Comparison of ENCODE assay signal across 12 cellular contexts in the genomic region with DNA sequence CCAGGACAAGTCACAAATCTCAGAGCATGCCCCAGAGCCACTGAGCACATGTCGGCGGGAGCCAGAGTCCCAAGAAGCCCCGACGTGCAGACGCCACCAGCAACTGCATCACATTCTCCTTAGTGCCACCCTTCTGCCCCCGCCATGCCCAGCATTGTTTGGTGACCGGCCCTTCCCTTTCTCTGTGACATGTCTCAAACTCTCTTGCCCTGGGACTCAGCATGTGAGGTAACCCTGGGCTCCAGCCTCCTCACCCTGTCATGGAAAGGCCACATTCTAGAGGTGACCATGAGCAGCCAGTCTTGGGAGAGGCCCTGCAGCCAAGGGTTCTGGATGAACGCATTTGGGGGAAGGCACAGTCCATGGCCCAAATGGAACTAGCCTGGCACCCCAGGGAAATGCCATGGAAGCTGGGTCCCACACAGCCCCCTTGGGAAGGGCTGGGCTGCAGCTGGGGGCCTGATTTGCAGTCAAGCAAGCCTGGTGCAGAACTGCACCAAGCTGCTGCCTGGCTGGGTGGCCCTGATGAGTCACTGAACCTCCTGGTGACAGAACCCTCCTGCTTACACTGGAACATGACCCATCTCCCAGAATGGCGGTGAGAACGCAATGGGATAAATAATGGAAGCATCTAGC.
DNase-seq lines count a peak whose midpoint lies in the region; TF ChIP-seq lines count a peak whose summit lies in the region.
"Had no signal": no experiment of that assay in that cellular context is flagged by ENCODE, and none has a peak within 500 bp of the region (broad histone marks: within the 10 kb centered on the region; RNA-seq: fewer than 3 reads in every experiment).

No MANE protein-coding gene starts in this region.

- H3K27me3 Mint-ChIP-seq in activated CD4-positive, alpha-beta T cell treated with anti-CD3 and anti-CD28 coated beads, Interleukin-2, amount 10 ng/mL, durations not matched to agents 24 days and 14 days: no peaks in the 10 kb centered on the region
- no peaks in the 10 kb centered on the region for H3K27me3 Mint-ChIP-seq in endodermal cell (ENCODE audit: insufficient read depth)
- H3K27me3 Mint-ChIP-seq: type B pancreatic cell had no signal

- H3K27me3 ChIP-seq in endodermal cell (ENCODE audit: control insufficient read depth, insufficient read depth, low read length, poor library complexity, severe bottlenecking): no peaks in the 10 kb centered on the region
- H3K27me3 ChIP-seq in smooth muscle cell (ENCODE audit: low read depth): no peaks in the 10 kb centered on the region
- H3K27me3 ChIP-seq: heart left ventricle had no signal

- H3K36me3 ChIP-seq in OCI-LY7 (ENCODE audit: insufficient read depth, low read length): peaks cover 87% of the 10 kb centered on the region
- H3K36me3 ChIP-seq in endodermal cell (ENCODE audit: control insufficient read depth, insufficient read depth, low read length): peaks cover 27% of the 10 kb centered on the region
- H3K36me3 ChIP-seq in smooth muscle cell (ENCODE audit: low read depth): no peaks in the 10 kb centered on the region

- peak overlapping the region; percentile 59 for H3K4me2 ChIP-seq in OCI-LY7 (ENCODE audit: low read length)
- H3K4me2 ChIP-seq in smooth muscle cell: peak overlapping the region; percentile 26

- H4K20me1 ChIP-seq in OCI-LY7 (ENCODE audit: insufficient read depth, low read length) (no peaks in the 10 kb centered on the region), smooth muscle cell (ENCODE audit: low read depth) (no peaks in the 10 kb centered on the region)

- WGBS in endodermal cell (ENCODE audit: insufficient coverage in 1 of 2, insufficient read length in 1 of 2), 2 experiments: 94 to 95% methylated on average over 4 to 10 of the region's 10 CpGs
- 89% methylated on average over 10 of the region's 10 CpGs for WGBS in smooth muscle cell (ENCODE audit: low lambda C conversion rate)

- no peaks in the 10 kb centered on the region for H3F3A ChIP-seq in smooth muscle cell (ENCODE audit: low read depth)

- peak overlapping the region; percentile 91 for H3K27ac Mint-ChIP-seq in activated CD4-positive, alpha-beta T cell treated with anti-CD3 and anti-CD28 coated beads, Interleukin-2, amount 10 ng/mL, durations not matched to agents 24 days and 14 days
- H3K27ac Mint-ChIP-seq in endodermal cell: no peak overlapping the region
- H3K27ac Mint-ChIP-seq: type B pancreatic cell had no signal

- H2AFZ ChIP-seq in OCI-LY7 (ENCODE audit: low read length): no peak overlapping the region
- H2AFZ ChIP-seq in smooth muscle cell (ENCODE audit: low read depth): no peak overlapping the region

- H3K9me3 ChIP-seq in OCI-LY7 (ENCODE audit: low read length): no peaks in the 10 kb centered on the region
- H3K9me3 ChIP-seq in endodermal cell (ENCODE audit: control insufficient read depth, low read length): no peaks in the 10 kb centered on the region
- no peaks in the 10 kb centered on the region for H3K9me3 ChIP-seq in smooth muscle cell (replicated peaks; ENCODE audit: low read depth)
- H3K9me3 ChIP-seq: heart left ventricle had no signal

- CTCF ChIA-PET in OCI-LY7 (lab: Charles Lee; ENCODE audit: unreplicated experiment): interaction anchor here (0.5 to 1.4 kb wide), 5 partner anchors 9 to 171 kb away, joined by 3 to 5 read pairs (median 4); no protein-coding TSS in a partner anchor

- POLR2A ChIA-PET in OCI-LY7 (lab: Charles Lee): interaction anchor here (0.8 to 1.5 kb wide), 3 partner anchors 8 to 74 kb away, joined by 3 to 4 read pairs (median 3); no protein-coding TSS in a partner anchor

- H3K4me1 ChIP-seq in OCI-LY7 (ENCODE audit: insufficient read depth, low read length, poor library complexity, severe bottlenecking): peaks cover 39% of the 10 kb centered on the region
- H3K4me1 ChIP-seq in endodermal cell (ENCODE audit: control insufficient read depth, insufficient read depth, low read length): no peaks in the 10 kb centered on the region
- H3K4me1 ChIP-seq in smooth muscle cell (ENCODE audit: low read depth): peaks cover 17% of the 10 kb centered on the region

- no peak for TF ChIP-seq CTCF in OCI-LY7 (conservative IDR thresholded peaks at IDR 0.05; ENCODE audit: low read length)
- TF ChIP-seq CTCF in endodermal cell (conservative IDR thresholded peaks at IDR 0.05): no peak
- TF ChIP-seq CTCF in smooth muscle cell (IDR thresholded peaks at IDR 0.05; ENCODE audit: borderline replicate concordance, insufficient read depth, poor library complexity, severe bottlenecking): no peak

- no peak for DNase-seq in activated CD4-positive, alpha-beta T cell treated with anti-CD3 and anti-CD28 coated beads, Interleukin-2, amount 10 ng/mL, durations not matched to agents 24 days and 14 days
- no peak for DNase-seq in activated CD4-positive, alpha-beta T cell treated with anti-CD3 and anti-CD28 coated beads, Interleukin-2, amount 50 U/mL, for 4 hours
- DNase-seq in OCI-LY7 (ENCODE audit: low spot score): no peak
- peak; percentile 24 for DNase-seq in endodermal cell
- DNase-seq in smooth muscle cell (lab: John Stamatoyannopoulos, UW; ENCODE audit: unreplicated experiment): no peak
- DNase-seq in NCI-H2029 (lab: John Stamatoyannopoulos, UW): no peak
- DNase-seq in NCI-H446 (lab: John Stamatoyannopoulos, UW): no peak
- no peak for DNase-seq in GOT3 (lab: John Stamatoyannopoulos, UW)
- DNase-seq: ACHN had no signal

- H3K4me3 ChIP-seq in OCI-LY7 (ENCODE audit: low read depth, low read length, poor library complexity, severe bottlenecking): peak overlapping the region; percentile 7
- no peak overlapping the region for H3K4me3 ChIP-seq in endodermal cell (ENCODE audit: low read length)
- H3K4me3 ChIP-seq in smooth muscle cell: no peak overlapping the region
- H3K4me3 ChIP-seq: heart left ventricle had no signal

- H3K9ac ChIP-seq in endodermal cell (ENCODE audit: extremely low read depth, low read length, poor library complexity, severe bottlenecking) (no peak overlapping the region), smooth muscle cell (ENCODE audit: low read depth) (no peak overlapping the region)

- H3K27ac ChIP-seq in OCI-LY7 (ENCODE audit: low read depth, low read length, poor library complexity, severe bottlenecking) (peak overlapping the region; percentile 62), endodermal cell (ENCODE audit: low read depth, low read length) (no peak overlapping the region), smooth muscle cell (ENCODE audit: low read depth) (no peak overlapping the region)
- H3K27ac ChIP-seq: RWPE1 had no signal

- H3K79me2 ChIP-seq in OCI-LY7 (ENCODE audit: insufficient read depth, low read depth, low read length): peaks cover 4% of the 10 kb centered on the region; the same call in 1 of the 2 replicates
- H3K79me2 ChIP-seq in smooth muscle cell (ENCODE audit: low read depth): no peaks in the 10 kb centered on the region

- intact Hi-C loops in activated CD4-positive, alpha-beta T cell treated with anti-CD3 and anti-CD28 coated beads, Interleukin-2, amount 10 ng/mL, durations not matched to agents 24 days and 14 days (cut with micrococcal nuclease): no loop called here
- intact Hi-C loops in OCI-LY7 (cut with micrococcal nuclease; ENCODE audit: unreplicated experiment): loop anchor here (1.0 kb wide), 1 partner anchor 184 kb away; no protein-coding TSS in a partner anchor

- peaks cover 45% of the 10 kb centered on the region for H3K4me1 Mint-ChIP-seq in activated CD4-positive, alpha-beta T cell treated with anti-CD3 and anti-CD28 coated beads, Interleukin-2, amount 10 ng/mL, durations not matched to agents 24 days and 14 days
- peaks cover 5% of the 10 kb centered on the region for H3K4me1 Mint-ChIP-seq in endodermal cell

- H3K4me3 Mint-ChIP-seq in activated CD4-positive, alpha-beta T cell treated with anti-CD3 and anti-CD28 coated beads, Interleukin-2, amount 10 ng/mL, durations not matched to agents 24 days and 14 days: peak overlapping the region; percentile 79
- no peak overlapping the region for H3K4me3 Mint-ChIP-seq in endodermal cell
- H3K4me3 Mint-ChIP-seq: type B pancreatic cell had no signal

- H3K36me3 Mint-ChIP-seq in activated CD4-positive, alpha-beta T cell treated with anti-CD3 and anti-CD28 coated beads, Interleukin-2, amount 10 ng/mL, durations not matched to agents 24 days and 14 days (ENCODE audit: low read depth): peaks cover 59% of the 10 kb centered on the region
- peaks cover 46% of the 10 kb centered on the region for H3K36me3 Mint-ChIP-seq in endodermal cell (ENCODE audit: low read depth)

- BruUV-seq in OCI-LY7 (replicated peaks; lab: Mats Ljungman, UMichigan): no TSS peak

- H3K9me3 Mint-ChIP-seq in activated CD4-positive, alpha-beta T cell treated with anti-CD3 and anti-CD28 coated beads, Interleukin-2, amount 10 ng/mL, durations not matched to agents 24 days and 14 days: no peaks in the 10 kb centered on the region
- no peaks in the 10 kb centered on the region for H3K9me3 Mint-ChIP-seq in endodermal cell
- H3K9me3 Mint-ChIP-seq: type B pancreatic cell had no signal

- H3K9me2 ChIP-seq in OCI-LY7 (ENCODE audit: insufficient read depth, low read length): no peaks in the 10 kb centered on the region
